Comparison of ENCODE assay signal across 8 cellular contexts in the genomic region with DNA sequence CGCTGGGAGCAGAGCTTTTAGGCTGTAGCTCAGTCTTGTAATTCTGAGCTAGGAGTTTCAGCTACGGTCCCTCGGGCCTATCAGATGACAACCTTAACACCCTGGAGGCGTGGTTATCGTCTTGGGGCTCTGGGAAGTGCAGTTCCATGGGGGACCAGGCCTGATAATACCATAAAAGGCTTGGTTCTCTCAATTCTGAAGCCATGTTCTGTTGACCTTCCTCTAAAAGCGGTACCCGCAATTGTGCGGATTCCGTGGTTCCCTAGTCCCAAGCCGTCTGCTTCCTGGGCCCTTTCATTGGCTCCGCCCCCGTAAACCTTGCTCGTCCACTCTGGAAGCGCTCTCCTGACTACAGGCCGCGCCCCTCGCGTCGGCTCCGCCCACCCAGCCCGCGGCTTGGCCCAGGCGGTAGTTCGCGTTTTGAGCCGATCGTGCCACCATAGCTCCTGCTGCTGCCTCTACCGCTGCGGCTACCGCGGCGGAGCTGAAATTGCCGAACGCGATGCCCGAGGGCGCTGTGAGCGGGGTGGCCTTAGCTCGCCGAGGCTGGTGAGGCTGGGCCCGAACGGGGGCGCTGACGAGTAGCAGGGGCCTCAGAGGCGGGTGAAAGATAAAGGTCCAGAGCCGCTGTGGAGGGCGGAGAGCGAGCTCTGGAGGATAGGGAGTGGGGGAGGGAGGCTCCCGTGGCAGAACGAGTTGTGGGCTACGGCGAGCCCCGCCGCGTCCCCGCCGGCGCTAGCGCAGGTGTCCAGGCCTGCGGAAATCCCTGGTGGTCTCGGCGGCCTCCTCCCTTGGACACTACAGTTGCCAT.
DNase-seq lines count a peak whose midpoint lies in the region; ATAC-seq and TF ChIP-seq lines count a peak whose summit lies in the region.

A gene with protein sequence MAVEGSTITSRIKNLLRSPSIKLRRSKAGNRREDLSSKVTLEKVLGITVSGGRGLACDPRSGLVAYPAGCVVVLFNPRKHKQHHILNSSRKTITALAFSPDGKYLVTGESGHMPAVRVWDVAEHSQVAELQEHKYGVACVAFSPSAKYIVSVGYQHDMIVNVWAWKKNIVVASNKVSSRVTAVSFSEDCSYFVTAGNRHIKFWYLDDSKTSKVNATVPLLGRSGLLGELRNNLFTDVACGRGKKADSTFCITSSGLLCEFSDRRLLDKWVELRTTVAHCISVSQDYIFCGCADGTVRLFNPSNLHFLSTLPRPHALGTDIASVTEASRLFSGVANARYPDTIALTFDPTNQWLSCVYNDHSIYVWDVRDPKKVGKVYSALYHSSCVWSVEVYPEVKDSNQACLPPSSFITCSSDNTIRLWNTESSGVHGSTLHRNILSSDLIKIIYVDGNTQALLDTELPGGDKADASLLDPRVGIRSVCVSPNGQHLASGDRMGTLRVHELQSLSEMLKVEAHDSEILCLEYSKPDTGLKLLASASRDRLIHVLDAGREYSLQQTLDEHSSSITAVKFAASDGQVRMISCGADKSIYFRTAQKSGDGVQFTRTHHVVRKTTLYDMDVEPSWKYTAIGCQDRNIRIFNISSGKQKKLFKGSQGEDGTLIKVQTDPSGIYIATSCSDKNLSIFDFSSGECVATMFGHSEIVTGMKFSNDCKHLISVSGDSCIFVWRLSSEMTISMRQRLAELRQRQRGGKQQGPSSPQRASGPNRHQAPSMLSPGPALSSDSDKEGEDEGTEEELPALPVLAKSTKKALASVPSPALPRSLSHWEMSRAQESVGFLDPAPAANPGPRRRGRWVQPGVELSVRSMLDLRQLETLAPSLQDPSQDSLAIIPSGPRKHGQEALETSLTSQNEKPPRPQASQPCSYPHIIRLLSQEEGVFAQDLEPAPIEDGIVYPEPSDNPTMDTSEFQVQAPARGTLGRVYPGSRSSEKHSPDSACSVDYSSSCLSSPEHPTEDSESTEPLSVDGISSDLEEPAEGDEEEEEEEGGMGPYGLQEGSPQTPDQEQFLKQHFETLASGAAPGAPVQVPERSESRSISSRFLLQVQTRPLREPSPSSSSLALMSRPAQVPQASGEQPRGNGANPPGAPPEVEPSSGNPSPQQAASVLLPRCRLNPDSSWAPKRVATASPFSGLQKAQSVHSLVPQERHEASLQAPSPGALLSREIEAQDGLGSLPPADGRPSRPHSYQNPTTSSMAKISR (N-terminal part only) (plus strand): TSS at position 423 of the 811 bp plus-strand sequence. CDS start 792 bp downstream, outside the sequence.

- H3K4me1 ChIP-seq in OCI-LY3 (ENCODE audit: low read length) = peaks cover 24% of the 10 kb centered on the region

- TF ChIP-seq CTCF in OCI-LY3 (IDR thresholded peaks at IDR 0.05; ENCODE audit: low read depth, low read length) = peak; percentile 89

- peak within 1 kb of the TSS; percentile 92 for H3K4me3 ChIP-seq in OCI-LY3 (ENCODE audit: low read length)

- peak within 1 kb of the TSS; percentile 86 for H3K9ac ChIP-seq in OCI-LY3 (ENCODE audit: low read length)

- peaks cover 17% of the 10 kb centered on the region for H3K79me2 ChIP-seq in OCI-LY3 (ENCODE audit: low read length)

- H3K36me3 ChIP-seq in OCI-LY3 (replicated peaks; ENCODE audit: low read depth, low read length) = no peaks in the 10 kb centered on the region

- no peaks in the 10 kb centered on the region for H3K9me3 ChIP-seq in OCI-LY3 (ENCODE audit: insufficient read depth, low read length)

- H3K27ac ChIP-seq in OCI-LY3 (ENCODE audit: low read length) = peak within 1 kb of the TSS; percentile 82

- H3K27me3 ChIP-seq in OCI-LY3 (ENCODE audit: low read depth, low read length) = no peaks in the 10 kb centered on the region

- peak within 1 kb of the TSS; percentile 89 for H3K4me2 ChIP-seq in OCI-LY3 (ENCODE audit: low read length)

- ATAC-seq in GM21526 (IDR thresholded peaks at IDR 0.05; ENCODE audit: low FRiP score, unreplicated experiment) = peak; percentile 81

- DNase-seq in DMS114 treated with DMSO at 0.1 percent for 48 hours (lab: John Stamatoyannopoulos, UW; ENCODE audit: unreplicated experiment) = peak; percentile 93
- DNase-seq in HuH-7.5 (ENCODE audit: low spot score) = peak; percentile 70
- DNase-seq in activated CD8-positive, alpha-beta memory T cell treated with anti-CD3 and anti-CD28 coated beads, Interleukin-2, amount 50 U/mL, for 48 hours = peak; percentile 96
- peak; percentile 89 for DNase-seq in epidermal melanocyte (ENCODE audit: insufficient read length, low spot score)
- peak; percentile 96 for DNase-seq in middle frontal gyrus (ENCODE audit: extremely low spot score, low spot score)
- DNase-seq in stimulated activated CD8-positive, alpha-beta memory T cell treated with anti-CD3 and anti-CD28 coated beads, Interleukin-2, amount 100 ng/mL, for 48 hours (ENCODE audit: low read depth in 2 of 2) = peak; percentile 95

- peak within 1 kb of the TSS; percentile 71 for H2AFZ ChIP-seq in OCI-LY3 (ENCODE audit: low read depth, low read length)

- H4K20me1 ChIP-seq in OCI-LY3 (ENCODE audit: insufficient read depth, low read length) = no peaks in the 10 kb centered on the region

Comparison
In these comparisons a context has a peak if more than half of its experiments do, and no peak if none do; other contexts are left out.
1. Peak in every context shown above with its lines: DNase-seq, ATAC-seq, H3K4me3 ChIP-seq and H3K27ac ChIP-seq.